ENCODE assay signal across 2 cellular contexts in genomic region chr3:191307341-191307740, GRCh38.
TF ChIP-seq lines count a peak whose summit lies in the region.

No MANE protein-coding gene starts in this region.

TF ChIP-seq in liver, 16 proteins besides CTCF, POLR2A, EP300 and RAD21:
- TF ChIP-seq JUND (IDR thresholded peaks at IDR 0.05) (peak in 1 of 2 donors; percentile 38), NR2F2 (IDR thresholded peaks at IDR 0.05) (no peak), YY1 (IDR thresholded peaks at IDR 0.05) (peak; percentile 48), FOXA2 (IDR thresholded peaks at IDR 0.05) (peak; percentile 72), RXRA (IDR thresholded peaks at IDR 0.05) (peak in 1 of 2 donors; percentile 55), HNF4G (IDR thresholded peaks at IDR 0.05) (no peak), HNF4A (conservative IDR thresholded peaks at IDR 0.05) (peak; percentile 16 to 63), FOXA1 (IDR thresholded peaks at IDR 0.05) (peak; percentile 48), SP1 (IDR thresholded peaks at IDR 0.05) (peak; percentile 30), MAX (IDR thresholded peaks at IDR 0.05) (peak; percentile 51), EGR1 (IDR thresholded peaks at IDR 0.05; ENCODE audit: low read depth in 2 of 2) (no peak), ZBTB33 (IDR thresholded peaks at IDR 0.05) (peak; percentile 32), REST (IDR thresholded peaks at IDR 0.05) (peak; percentile 40)

TF ChIP-seq in HepG2, 621 proteins besides CTCF, POLR2A, EP300 and RAD21:
- TF ChIP-seq NFE2L1 (CRISPR knock-in tag; IDR thresholded peaks at IDR 0.05; ENCODE audit: borderline replicate concordance) (no peak), ZNF549 (CRISPR knock-in tag; IDR thresholded peaks at IDR 0.05) (no peak), NFKBIZ (CRISPR knock-in tag; IDR thresholded peaks at IDR 0.05) (no peak), ZNF589 (CRISPR knock-in tag; conservative IDR thresholded peaks at IDR 0.05) (no peak), ZNF556 (CRISPR knock-in tag; IDR thresholded peaks at IDR 0.05; ENCODE audit: borderline replicate concordance) (no peak), RFXAP (CRISPR knock-in tag; IDR thresholded peaks at IDR 0.05; ENCODE audit: borderline replicate concordance) (no peak)
- TF ChIP-seq, protein P1, sequence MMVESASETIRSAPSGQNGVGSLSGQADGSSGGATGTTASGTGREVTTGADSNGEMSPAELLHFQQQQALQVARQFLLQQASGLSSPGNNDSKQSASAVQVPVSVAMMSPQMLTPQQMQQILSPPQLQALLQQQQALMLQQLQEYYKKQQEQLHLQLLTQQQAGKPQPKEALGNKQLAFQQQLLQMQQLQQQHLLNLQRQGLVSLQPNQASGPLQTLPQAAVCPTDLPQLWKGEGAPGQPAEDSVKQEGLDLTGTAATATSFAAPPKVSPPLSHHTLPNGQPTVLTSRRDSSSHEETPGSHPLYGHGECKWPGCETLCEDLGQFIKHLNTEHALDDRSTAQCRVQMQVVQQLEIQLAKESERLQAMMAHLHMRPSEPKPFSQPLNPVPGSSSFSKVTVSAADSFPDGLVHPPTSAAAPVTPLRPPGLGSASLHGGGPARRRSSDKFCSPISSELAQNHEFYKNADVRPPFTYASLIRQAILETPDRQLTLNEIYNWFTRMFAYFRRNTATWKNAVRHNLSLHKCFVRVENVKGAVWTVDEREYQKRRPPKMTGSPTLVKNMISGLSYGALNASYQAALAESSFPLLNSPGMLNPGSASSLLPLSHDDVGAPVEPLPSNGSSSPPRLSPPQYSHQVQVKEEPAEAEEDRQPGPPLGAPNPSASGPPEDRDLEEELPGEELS (CRISPR knock-in tag; IDR thresholded peaks at IDR 0.05): no peak
TF ChIP-seq in HepG2: peak in this region for 0.
